ENCODE assay signal across 24 cellular contexts in genomic region chr15:98720036-98720435, GRCh38.
A peak's percentile ranks its signal among the peaks of the same experiment; 100 is the strongest.
DNase-seq lines count a peak whose midpoint lies in the region; ATAC-seq and TF ChIP-seq lines count a peak whose summit lies in the region.
"Had no signal": no experiment of that assay in that cellular context is flagged by ENCODE, and none has a peak within 500 bp of the region (broad histone marks: within the 10 kb centered on the region; RNA-seq: fewer than 3 reads in every experiment).

No MANE protein-coding gene starts in this region.

- H3K4me3 ChIP-seq in left ventricle myocardium inferior = no peak overlapping the region
- H3K4me3 ChIP-seq in HUES48 (ENCODE audit: low read depth, low read length) = peak overlapping the region; percentile 9; the same call in 1 of the 2 replicates
- H3K4me3 ChIP-seq in trophoblast cell (ENCODE audit: low read depth, low read length) = no peak overlapping the region
- H3K4me3 ChIP-seq in hepatocyte = no peak overlapping the region
- H3K4me3 ChIP-seq: lung, neural progenitor cell, Peyer's patch, right lobe of liver had no signal

- no peaks in the 10 kb centered on the region for H3K27me3 ChIP-seq in left ventricle myocardium inferior (ENCODE audit: low read depth)
- H3K27me3 ChIP-seq in HUES48 (ENCODE audit: control insufficient read depth, insufficient read depth, low read length) = no peaks in the 10 kb centered on the region
- H3K27me3 ChIP-seq in trophoblast cell (ENCODE audit: insufficient read depth, low read length) = no peaks in the 10 kb centered on the region
- H3K27me3 ChIP-seq in hepatocyte = no peaks in the 10 kb centered on the region
- H3K27me3 ChIP-seq: neural progenitor cell, Peyer's patch, right lobe of liver had no signal

- H3K18ac ChIP-seq in trophoblast cell (ENCODE audit: low read length) = no peak overlapping the region

- DNase-seq in left ventricle myocardium inferior (no peak), Right ventricle myocardium inferior (ENCODE audit: missing footprints) (no peak), chondrocyte (ENCODE audit: low spot score) (no peak), trophoblast cell (no peak), DMS153 (lab: John Stamatoyannopoulos, UW) (no peak), hepatocyte (ENCODE audit: low spot score) (no peak)
- DNase-seq: activated CD8-positive, alpha-beta T cell treated with anti-CD3 and anti-CD28 coated beads, Interleukin-2, amount 10 ng/mL, durations not matched to agents 7 days and 5 days; activated naive CD8-positive, alpha-beta T cell treated with anti-CD3 and anti-CD28 coated beads, Interleukin-2, amount 10 ng/mL, durations not matched to agents 7 days and 5 days; Kasumi-1; kidney; NCI-H146; NCI-H2171 treated with DMSO at 0.1 percent for 48 hours; NCI-H510A treated with DMSO at 0.1 percent for 48 hours; Peyer's patch; posterior cingulate gyrus; right lobe of liver; stimulated activated CD4-positive, alpha-beta T cell treated with anti-CD3 and anti-CD28 coated beads, Interleukin-4, amount 100 ng/mL, for 1 hour had no signal

- no peak overlapping the region for H2BK120ac ChIP-seq in trophoblast cell (ENCODE audit: insufficient read depth, low read length, poor library complexity)

- no peaks in the 10 kb centered on the region for H3K36me3 ChIP-seq in left ventricle myocardium inferior
- H3K36me3 ChIP-seq in HUES48 (ENCODE audit: control insufficient read depth, insufficient read depth, low read length) = no peaks in the 10 kb centered on the region
- peaks cover 0 to 2% of the 10 kb centered on the region in 2 experiments for H3K36me3 ChIP-seq in trophoblast cell (ENCODE audit: control insufficient read depth in 1 of 2, insufficient read depth in 2 of 2, low read length in 2 of 2)
- no peaks in the 10 kb centered on the region for H3K36me3 ChIP-seq in hepatocyte (replicated peaks; ENCODE audit: insufficient read depth, low read depth)
- H3K36me3 ChIP-seq: neural progenitor cell, Peyer's patch, right lobe of liver had no signal

- peak overlapping the region; percentile 5 for H2AK5ac ChIP-seq in trophoblast cell (ENCODE audit: low read length)

- H3K4me1 ChIP-seq in left ventricle myocardium inferior = peaks cover 100% of the 10 kb centered on the region
- H3K4me1 ChIP-seq in HUES48 (ENCODE audit: control insufficient read depth, insufficient read depth, low read length) = peaks cover 70% of the 10 kb centered on the region
- H3K4me1 ChIP-seq in trophoblast cell (ENCODE audit: control insufficient read depth in 1 of 2, insufficient read depth in 2 of 2, low read length in 2 of 2) = peaks cover 34 to 50% of the 10 kb centered on the region in 2 experiments
- H3K4me1 ChIP-seq in hepatocyte (ENCODE audit: insufficient read depth) = peaks cover 32% of the 10 kb centered on the region
- H3K4me1 ChIP-seq: right lobe of liver had no signal

- H2BK5ac ChIP-seq in trophoblast cell (ENCODE audit: low read depth, low read length, poor library complexity) = peak overlapping the region; percentile 12

- H3K4ac ChIP-seq in trophoblast cell (ENCODE audit: low read depth, low read length) = peak overlapping the region; percentile 71

- no peak overlapping the region for H4K12ac ChIP-seq in trophoblast cell (ENCODE audit: low read depth, low read length)

- intact Hi-C loops in left ventricle myocardium inferior (cut with micrococcal nuclease) = no loop called here
- intact Hi-C loops in Right ventricle myocardium inferior (cut with DNase I) = no loop called here

- H3K79me1 ChIP-seq in trophoblast cell (ENCODE audit: low read length) = peaks cover 32% of the 10 kb centered on the region

- TF ChIP-seq CTCF in left ventricle myocardium inferior (IDR thresholded peaks at IDR 0.05; ENCODE audit: borderline replicate concordance) (no peak), chondrocyte (IDR thresholded peaks at IDR 0.05) (no peak), hepatocyte (IDR thresholded peaks at IDR 0.05; ENCODE audit: poor library complexity) (no peak)

- peaks cover 39% of the 10 kb centered on the region for H4K20me1 ChIP-seq in hepatocyte (ENCODE audit: insufficient read depth, poor library complexity, severe bottlenecking)

- H3K27ac ChIP-seq in left ventricle myocardium inferior (replicated peaks) (peak overlapping the region; percentile 90), HUES48 (ENCODE audit: low read depth, low read length) (no peak overlapping the region), trophoblast cell (ENCODE audit: low read depth, low read length) (no peak overlapping the region), hepatocyte (no peak overlapping the region)
- H3K27ac ChIP-seq: C4-2B, HL-60, neural progenitor cell, Peyer's patch, right lobe of liver had no signal

- H3K4me2 ChIP-seq in trophoblast cell (ENCODE audit: low read length) (no peak overlapping the region), hepatocyte (no peak overlapping the region)
- H3K4me2 ChIP-seq: neural progenitor cell had no signal

- H4K91ac ChIP-seq in trophoblast cell (ENCODE audit: low read depth, low read length) = no peak overlapping the region

- peaks cover 87% of the 10 kb centered on the region for H3K4me1 Mint-ChIP-seq in chondrocyte (ENCODE audit: low read depth)

- no peak overlapping the region for H3K23ac ChIP-seq in trophoblast cell (ENCODE audit: low read length)

- no peaks in the 10 kb centered on the region for H3K9me2 ChIP-seq in hepatocyte (replicated peaks; ENCODE audit: insufficient read depth)

- H3K9ac ChIP-seq in HUES48 (ENCODE audit: low read depth, low read length) = no peak overlapping the region
- H3K9ac ChIP-seq in trophoblast cell (ENCODE audit: low read length) = no peak overlapping the region
- H3K9ac ChIP-seq: neural progenitor cell had no signal

- no peaks in the 10 kb centered on the region for H3K36me3 Mint-ChIP-seq in chondrocyte (ENCODE audit: low read depth)
- H3K36me3 Mint-ChIP-seq: activated naive CD8-positive, alpha-beta T cell treated with anti-CD3 and anti-CD28 coated beads, Interleukin-2, amount 10 ng/mL, durations not matched to agents 7 days and 5 days; type B pancreatic cell had no signal

- WGBS in trophoblast cell (ENCODE audit: extremely low coverage, insufficient coverage, insufficient read length) = no CpG with 5 or more reads among the region's 6 CpGs
- 95% methylated on average over 6 of the region's 6 CpGs for WGBS in hepatocyte (ENCODE audit: low lambda C conversion rate, missing lambda C conversion rate)

- no peaks in the 10 kb centered on the region for H3K27me3 Mint-ChIP-seq in chondrocyte (ENCODE audit: low read depth)
- H3K27me3 Mint-ChIP-seq: activated naive CD8-positive, alpha-beta T cell treated with anti-CD3 and anti-CD28 coated beads, Interleukin-2, amount 10 ng/mL, durations not matched to agents 7 days and 5 days; type B pancreatic cell had no signal

- H3K14ac ChIP-seq in trophoblast cell (ENCODE audit: low read length) = no peak overlapping the region

- H2AFZ ChIP-seq in trophoblast cell (ENCODE audit: insufficient read depth, low read length, poor library complexity) (no peak overlapping the region), hepatocyte (no peak overlapping the region)
- H2AFZ ChIP-seq: neural progenitor cell had no signal

- no peaks in the 10 kb centered on the region for H3K9me3 ChIP-seq in left ventricle myocardium inferior (replicated peaks)
- no peaks in the 10 kb centered on the region for H3K9me3 ChIP-seq in HUES48 (ENCODE audit: control insufficient read depth, insufficient read depth, low read length)
- H3K9me3 ChIP-seq in trophoblast cell (ENCODE audit: insufficient read depth, low read depth, low read length) = no peaks in the 10 kb centered on the region
- no peaks in the 10 kb centered on the region for H3K9me3 ChIP-seq in hepatocyte (ENCODE audit: low read depth)
- H3K9me3 ChIP-seq: Peyer's patch, right lobe of liver had no signal

- peak overlapping the region; percentile 88 for H3K27ac Mint-ChIP-seq in chondrocyte (ENCODE audit: unreplicated experiment)
- H3K27ac Mint-ChIP-seq: activated CD8-positive, alpha-beta T cell treated with anti-CD3 and anti-CD28 coated beads, Interleukin-2, amount 10 ng/mL, durations not matched to agents 7 days and 5 days; activated naive CD8-positive, alpha-beta T cell treated with anti-CD3 and anti-CD28 coated beads, Interleukin-2, amount 10 ng/mL, durations not matched to agents 7 days and 5 days; neural progenitor cell; type B pancreatic cell had no signal

- H3K79me2 ChIP-seq in trophoblast cell (ENCODE audit: control insufficient read depth, insufficient read depth, low read length, poor library complexity) (peaks cover 35% of the 10 kb centered on the region), hepatocyte (peaks cover 94% of the 10 kb centered on the region)

- peak overlapping the region; percentile 15 for H2BK12ac ChIP-seq in trophoblast cell (ENCODE audit: low read length)

- H3K4me3 Mint-ChIP-seq in chondrocyte (ENCODE audit: unreplicated experiment) = no peak overlapping the region
- H3K4me3 Mint-ChIP-seq: activated CD8-positive, alpha-beta T cell treated with anti-CD3 and anti-CD28 coated beads, Interleukin-2, amount 10 ng/mL, durations not matched to agents 7 days and 5 days; activated naive CD8-positive, alpha-beta T cell treated with anti-CD3 and anti-CD28 coated beads, Interleukin-2, amount 10 ng/mL, durations not matched to agents 7 days and 5 days; neural progenitor cell had no signal

- ATAC-seq in Right ventricle myocardium inferior (no peak), HG03342 (IDR thresholded peaks at IDR 0.05; ENCODE audit: unreplicated experiment) (no peak)
- ATAC-seq: activated CD8-positive, alpha-beta T cell treated with anti-CD3 and anti-CD28 coated beads, Interleukin-2, amount 10 ng/mL, durations not matched to agents 7 days and 5 days; right lobe of liver had no signal

- H4K8ac ChIP-seq in trophoblast cell (ENCODE audit: low read depth, low read length) = no peak overlapping the region

- H3K9me3 Mint-ChIP-seq in chondrocyte (ENCODE audit: low read depth) = no peaks in the 10 kb centered on the region
- H3K9me3 Mint-ChIP-seq: activated naive CD8-positive, alpha-beta T cell treated with anti-CD3 and anti-CD28 coated beads, Interleukin-2, amount 10 ng/mL, durations not matched to agents 7 days and 5 days; type B pancreatic cell had no signal
